25 cellular contexts compared by ENCODE assay signal in the genomic region with DNA sequence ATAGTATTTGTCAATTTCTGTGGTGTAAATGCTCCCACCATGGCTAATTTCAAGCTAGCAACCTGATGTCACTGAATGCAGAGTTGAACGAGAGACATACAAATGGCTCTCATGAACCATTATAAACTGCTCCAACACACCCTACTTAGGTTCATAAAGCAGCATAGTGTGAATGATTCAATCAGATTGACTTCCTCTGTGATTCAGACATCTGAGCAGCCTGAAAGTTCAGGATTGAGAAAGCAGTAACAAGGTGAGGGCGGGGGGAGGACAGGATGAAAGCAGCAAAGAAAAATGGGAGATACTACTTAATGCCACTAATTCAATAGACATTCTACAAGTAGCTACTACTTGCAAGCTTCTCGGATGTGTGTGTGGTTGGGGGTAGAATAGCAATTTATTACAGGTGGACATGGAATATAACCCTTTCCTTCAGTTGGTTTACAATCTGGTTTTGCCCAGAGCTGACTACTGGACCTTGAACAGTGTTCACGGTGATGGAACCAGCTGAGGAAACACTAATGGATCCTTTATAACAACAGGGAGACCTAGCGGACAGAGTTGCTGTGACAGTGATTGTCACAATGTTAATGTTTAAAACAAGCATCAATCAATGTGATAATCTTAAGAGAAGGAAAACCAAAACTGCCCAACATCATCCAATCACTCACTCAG. TPM values are rescaled to one million over a fixed set of nuclear protein-coding genes. Genes with fewer than 3 reads are reported as not detected.
"Had no signal": no experiment of that assay in that cellular context is flagged by ENCODE, and none has a peak within 500 bp of the region (broad histone marks: within the 10 kb centered on the region; RNA-seq: fewer than 3 reads in every experiment).

No MANE protein-coding gene starts in this region.

- H3K36me3 Mint-ChIP-seq: activated naive CD4-positive, alpha-beta T cell treated with anti-CD3 and anti-CD28 coated beads, Interleukin-2, amount 50 U/mL, for 72 hours; brain; memory B cell; stimulated activated naive B cell treated with anti-CD40 and anti-IgM and Interleukin-4, amounts not matched to agents 10 μg/mL and 1 μg/mL and 100 μg/mL, for 72 hours had no signal

- H3K27ac ChIP-seq: foreskin keratinocyte, transverse colon, uterus had no signal

- ATAC-seq: foreskin keratinocyte; sciatic nerve; stimulated activated naive B cell treated with anti-CD40 and anti-IgM and Interleukin-4, amounts not matched to agents 10 μg/mL and 1 μg/mL and 100 μg/mL, for 72 hours had no signal

- H3K9me3 ChIP-seq: transverse colon, uterus had no signal

- H3K27me3 Mint-ChIP-seq: dendritic cell treated with granulocyte-macrophage colony-stimulating factor and Interleukin-4, amounts not matched to agents 40 ng/mL and 50 ng/mL, for 4 days had no signal

- H3K27me3 ChIP-seq: transverse colon, uterus had no signal

- H3K9me3 Mint-ChIP-seq: activated CD4-positive, alpha-beta memory T cell treated with anti-CD3 and anti-CD28 coated beads, Interleukin-2, amount 10 ng/mL, durations not matched to agents 7 days and 5 days; activated naive CD4-positive, alpha-beta T cell treated with anti-CD3 and anti-CD28 coated beads, Interleukin-2, amount 50 U/mL, for 72 hours; brain; dendritic cell treated with granulocyte-macrophage colony-stimulating factor and Interleukin-4, amounts not matched to agents 40 ng/mL and 50 ng/mL, for 4 days; memory B cell; neural crest cell; stimulated activated naive B cell treated with anti-CD40 and anti-IgM and Interleukin-4, amounts not matched to agents 10 μg/mL and 1 μg/mL and 100 μg/mL, for 72 hours had no signal

- H3K4me3 ChIP-seq: smooth muscle cell, transverse colon, uterus had no signal

- FAIRE-seq: endometrium, kidney had no signal

- H3K4me3 Mint-ChIP-seq: activated CD4-positive, alpha-beta memory T cell treated with anti-CD3 and anti-CD28 coated beads, Interleukin-2, amount 10 ng/mL, durations not matched to agents 7 days and 5 days; brain; dendritic cell treated with granulocyte-macrophage colony-stimulating factor and Interleukin-4, amounts not matched to agents 40 ng/mL and 50 ng/mL, for 4 days; memory B cell; neural crest cell; stimulated activated naive B cell treated with anti-CD40 and anti-IgM and Interleukin-4, amounts not matched to agents 10 μg/mL and 1 μg/mL and 100 μg/mL, for 72 hours had no signal

- DNase-seq: activated CD4-positive, alpha-beta memory T cell treated with anti-CD3 and anti-CD28 coated beads, Interleukin-2, amount 10 ng/mL, durations not matched to agents 7 days and 5 days; activated CD4-positive, alpha-beta T cell treated with anti-CD3 and anti-CD28 coated beads for 48 hours; activated CD4-positive, CD25-positive, alpha-beta regulatory T cell; activated gamma-delta T cell; aorta; caudate nucleus; effector CD4-positive, alpha-beta T cell; kidney; posterior cingulate gyrus; stimulated activated CD4-positive, alpha-beta T cell treated with anti-CD3 and anti-CD28 coated beads, Interleukin-15, amount 100 ng/mL, for 24 hours; stimulated activated CD4-positive, alpha-beta T cell treated with anti-CD3 and anti-CD28 coated beads, Interleukin-2, amount 100 ng/mL, for 48 hours; stimulated activated CD8-positive, alpha-beta memory T cell treated with anti-CD3 and anti-CD28 coated beads, Interleukin-4, amount 100 ng/mL, for 48 hours; stimulated activated naive B cell treated with anti-CD40 and anti-IgM and Interleukin-4, amounts not matched to agents 10 μg/mL and 1 μg/mL and 100 μg/mL, for 72 hours; T-helper 9 cell; transverse colon; uterus had no signal

- H3K4me1 Mint-ChIP-seq: activated CD4-positive, alpha-beta memory T cell treated with anti-CD3 and anti-CD28 coated beads, Interleukin-2, amount 10 ng/mL, durations not matched to agents 7 days and 5 days; memory B cell; stimulated activated naive B cell treated with anti-CD40 and anti-IgM and Interleukin-4, amounts not matched to agents 10 μg/mL and 1 μg/mL and 100 μg/mL, for 72 hours had no signal

- H3K27ac Mint-ChIP-seq: activated CD4-positive, alpha-beta memory T cell treated with anti-CD3 and anti-CD28 coated beads, Interleukin-2, amount 10 ng/mL, durations not matched to agents 7 days and 5 days; activated naive CD4-positive, alpha-beta T cell treated with anti-CD3 and anti-CD28 coated beads, Interleukin-2, amount 50 U/mL, for 72 hours; brain; dendritic cell treated with granulocyte-macrophage colony-stimulating factor and Interleukin-4, amounts not matched to agents 40 ng/mL and 50 ng/mL, for 4 days; memory B cell; stimulated activated naive B cell treated with anti-CD40 and anti-IgM and Interleukin-4, amounts not matched to agents 10 μg/mL and 1 μg/mL and 100 μg/mL, for 72 hours had no signal

- H3K4me1 ChIP-seq: foreskin keratinocyte, transverse colon, uterus had no signal

- H3K36me3 ChIP-seq: transverse colon, uterus had no signal

RNA-seq across cellular contexts. Expression of gene PELI2, which starts 52.5 kb away (rescaled TPM):
- total RNA-seq: foreskin keratinocyte had no signal
